In the genomic region with DNA sequence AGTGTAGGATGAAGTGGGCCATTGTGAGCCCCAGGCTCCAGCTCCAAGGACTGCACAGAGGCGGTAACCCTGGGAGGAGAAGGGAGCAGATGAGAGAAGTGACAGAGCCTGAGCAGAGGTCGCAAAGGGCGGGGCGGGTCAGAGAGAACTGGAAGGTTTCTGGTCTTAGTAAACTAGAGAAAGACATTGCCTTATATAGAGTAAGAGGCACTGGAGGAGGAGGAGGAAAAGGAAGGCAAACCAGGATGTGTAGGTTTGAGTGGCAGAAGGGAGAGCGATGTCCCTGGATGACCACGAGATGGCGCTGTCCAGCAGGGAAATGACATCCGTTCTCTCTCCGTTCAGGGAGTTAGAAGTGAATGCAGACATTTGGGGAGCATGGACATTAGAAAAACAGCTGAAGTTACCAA, we compare ENCODE assay signal across 9 cellular contexts. TPM values are rescaled to one million over a fixed set of nuclear protein-coding genes. Genes with fewer than 3 reads are reported as not detected.
DNase-seq lines count a peak whose midpoint lies in the region; ATAC-seq and TF ChIP-seq lines count a peak whose summit lies in the region.
"Had no signal": no experiment of that assay in that cellular context is flagged by ENCODE, and none has a peak within 500 bp of the region (broad histone marks: within the 10 kb centered on the region; RNA-seq: fewer than 3 reads in every experiment).

No MANE protein-coding gene starts in this region.

- no peaks in the 10 kb centered on the region for H3K9me3 ChIP-seq in right cardiac atrium (ENCODE audit: control insufficient read depth, low read length)

- TF ChIP-seq CTCF in GM12865 (IDR thresholded peaks at IDR 0.05; ENCODE audit: insufficient read depth, low read depth, low read length, missing control alignments) (peak; percentile 92), HFF-Myc (IDR thresholded peaks at IDR 0.05; ENCODE audit: low read depth, low read length, missing control alignments) (peak; percentile 81)

- DNase-seq in GM12865 (ENCODE audit: low read depth) (peak; percentile 88), HFF-Myc (ENCODE audit: extremely low read depth, low read depth) (peak; percentile 76), NCI-H1048 (lab: John Stamatoyannopoulos, UW) (peak; percentile 44), T-helper 1 cell (peak; percentile 55 to 83 (median 75)), amniotic stem cell (lab: John Stamatoyannopoulos, UW) (peak; percentile 52), right cardiac atrium (peak; percentile 72 to 86 (median 77)), sciatic nerve (ENCODE audit: low spot score) (peak; percentile 89), cortex of kidney (lab: John Stamatoyannopoulos, UW) (no peak)

- no peaks in the 10 kb centered on the region for H3K4me1 ChIP-seq in right cardiac atrium (ENCODE audit: control insufficient read depth, insufficient read depth, low read length)

- intact Hi-C loops in right cardiac atrium (cut with DNase I) = loop anchor here in 3 of 4 donors (2.0 to 5.0 kb wide), 2 partner anchors 126 to 127 kb away; no protein-coding TSS in a partner anchor
- intact Hi-C loops in sciatic nerve (cut with DNase I) = loop anchor here (10.0 kb wide), 1 partner anchor 120 kb away; no protein-coding TSS in a partner anchor

- peak overlapping the region; percentile 22 for H3K27ac ChIP-seq in right cardiac atrium (ENCODE audit: low read length)

- WGBS in right cardiac atrium = 13% methylated on average over 9 of the region's 9 CpGs

- ATAC-seq in right cardiac atrium (peak; percentile 87 to 88), sciatic nerve (peak; percentile 87)

- no peaks in the 10 kb centered on the region for H3K27me3 ChIP-seq in right cardiac atrium (ENCODE audit: control insufficient read depth, insufficient read depth)

- H3K4me3 ChIP-seq in GM12865 (ENCODE audit: low read depth, low read length) (no peak overlapping the region), HFF-Myc (replicated peaks; ENCODE audit: low read depth, low read length) (no peak overlapping the region), right cardiac atrium (ENCODE audit: low read length) (no peak overlapping the region)
- H3K4me3 ChIP-seq: skin epidermis had no signal

RNA-seq across cellular contexts. Expression of gene STARD5, which starts 49.0 kb away (rescaled TPM):
- total RNA-seq in right cardiac atrium (1 to 10 TPM; 1.7 to 5.3 (median 3.3) TPM), sciatic nerve (6.1 TPM)
- 2.7 TPM for polyA plus RNA-seq in right cardiac atrium
